ENCODE assay signal across 12 cellular contexts in genomic region chr11:44978279-44978960, GRCh38. TPM values are rescaled to one million over a fixed set of nuclear protein-coding genes. Genes with fewer than 3 reads are reported as not detected.
A peak's percentile ranks its signal among the peaks of the same experiment; 100 is the strongest.
DNase-seq lines count a peak whose midpoint lies in the region; ATAC-seq, FAIRE-seq and TF ChIP-seq lines count a peak whose summit lies in the region.
"Had no signal": no experiment of that assay in that cellular context is flagged by ENCODE, and none has a peak within 500 bp of the region (broad histone marks: within the 10 kb centered on the region; RNA-seq: fewer than 3 reads in every experiment).

No MANE protein-coding gene starts in this region.

- POLR2A ChIA-PET in Panc1 (lab: Charles Lee) = no interaction called here
- POLR2A ChIA-PET in Caco-2 (lab: Charles Lee) = no interaction called here

- no peaks in the 10 kb centered on the region for H3K9me3 ChIP-seq in Panc1 (ENCODE audit: control insufficient read depth, insufficient read depth, low read depth, low read length)
- H3K9me3 ChIP-seq in kidney (ENCODE audit: control insufficient read depth in 1 of 2, low read length in 2 of 2) = no peaks in the 10 kb centered on the region
- H3K9me3 ChIP-seq in subcutaneous abdominal adipose tissue (ENCODE audit: control insufficient read depth in 5 of 5, low read length in 5 of 5) = peaks cover 0 to 3% (median 0%) of the 10 kb centered on the region in 5 donors
- H3K9me3 ChIP-seq in Caco-2 = no peaks in the 10 kb centered on the region
- H3K9me3 ChIP-seq: thoracic aorta had no signal

- no peak for TF ChIP-seq POLR2A in GM18505 (IDR thresholded peaks at IDR 0.05; ENCODE audit: borderline replicate concordance, extremely low read depth, insufficient read depth, insufficient read length)

- no peak for TF ChIP-seq CTCF in Panc1 (IDR thresholded peaks at IDR 0.05)
- TF ChIP-seq CTCF in kidney (IDR thresholded peaks at IDR 0.05; ENCODE audit: borderline replicate concordance, extremely low read depth, insufficient read depth) = no peak
- TF ChIP-seq CTCF in Caco-2 (IDR thresholded peaks at IDR 0.05; ENCODE audit: insufficient read depth in 1 of 2, low read depth in 1 of 2, low read length in 1 of 2, severe bottlenecking in 1 of 2, unreplicated experiment in 1 of 2) = no peak

- BruUV-seq in Panc1 (replicated peaks; lab: Mats Ljungman, UMichigan) (no TSS peak), Caco-2 (replicated peaks; lab: Mats Ljungman, UMichigan) (no TSS peak)

- H3K36me3 ChIP-seq in Panc1 (ENCODE audit: control insufficient read depth, insufficient read depth, low read length) (no peaks in the 10 kb centered on the region), kidney (ENCODE audit: control insufficient read depth in 1 of 2, insufficient read depth in 2 of 2, low read length in 2 of 2) (no peaks in the 10 kb centered on the region), subcutaneous abdominal adipose tissue (ENCODE audit: control insufficient read depth in 5 of 5, insufficient read depth in 5 of 5, low read length in 5 of 5) (no peaks in the 10 kb centered on the region), Caco-2 (ENCODE audit: control insufficient read depth, insufficient read depth, low read length) (no peaks in the 10 kb centered on the region)
- H3K36me3 ChIP-seq: thoracic aorta had no signal

- H3K4me3 ChIP-seq in Panc1 (ENCODE audit: low read depth in 2 of 2, low read length in 2 of 2) (peak overlapping the region in 1 of 2 experiments; percentile 25; a peak in 2 of 4 replicates), kidney (ENCODE audit: low read length in 2 of 2) (no peak overlapping the region), subcutaneous abdominal adipose tissue (ENCODE audit: low read depth in 1 of 5, low read length in 5 of 5) (no peak overlapping the region), Caco-2 (ENCODE audit: low read depth, low read length) (no peak overlapping the region)
- H3K4me3 ChIP-seq: thoracic aorta had no signal

- H3K9ac ChIP-seq in kidney (ENCODE audit: low read length in 2 of 2) = no peak overlapping the region
- H3K9ac ChIP-seq in subcutaneous abdominal adipose tissue (ENCODE audit: low read length in 5 of 5) = no peak overlapping the region

- H3K4me1 ChIP-seq in Panc1 (ENCODE audit: control insufficient read depth, insufficient read depth, low read length) = peaks cover 49% of the 10 kb centered on the region
- peaks cover 0 to 20% of the 10 kb centered on the region in 2 donors for H3K4me1 ChIP-seq in kidney (ENCODE audit: control insufficient read depth in 1 of 2, insufficient read depth in 1 of 2, low read depth in 1 of 2, low read length in 2 of 2)
- H3K4me1 ChIP-seq in subcutaneous abdominal adipose tissue (ENCODE audit: control insufficient read depth in 5 of 5, insufficient read depth in 5 of 5, low read length in 5 of 5) = peaks cover 0 to 51% (median 12%) of the 10 kb centered on the region in 5 donors
- H3K4me1 ChIP-seq in Caco-2 = peaks cover 9% of the 10 kb centered on the region

- H3K27me3 Mint-ChIP-seq in Caco-2 (ENCODE audit: insufficient read depth, unreplicated experiment) = no peaks in the 10 kb centered on the region
- H3K27me3 Mint-ChIP-seq: activated CD4-positive, alpha-beta T cell treated with anti-CD3 and anti-CD28 coated beads for 36 hours had no signal

- peaks cover 12% of the 10 kb centered on the region for H3K4me1 Mint-ChIP-seq in Caco-2 (ENCODE audit: low read depth, unreplicated experiment)

- no peaks in the 10 kb centered on the region for H3K36me3 Mint-ChIP-seq in Caco-2 (ENCODE audit: insufficient read depth, unreplicated experiment)
- H3K36me3 Mint-ChIP-seq: naive B cell had no signal

- H3K27ac ChIP-seq in Panc1 (ENCODE audit: low read length) (peak overlapping the region; percentile 91), kidney (ENCODE audit: low read depth in 2 of 2, low read length in 2 of 2) (peak overlapping the region; percentile 15 to 79), subcutaneous abdominal adipose tissue (ENCODE audit: low read depth, low read length) (peak overlapping the region; percentile 21)
- H3K27ac ChIP-seq: thoracic aorta had no signal

- CTCF ChIA-PET in Panc1 (lab: Charles Lee) = interaction anchor here (0.6 to 1.5 kb wide), 3 partner anchors 17 to 127 kb away, joined by 3 to 6 read pairs (median 4); no protein-coding TSS in a partner anchor
- CTCF ChIA-PET in Caco-2 (lab: Charles Lee) = interaction anchor here (1.1 to 1.4 kb wide), 2 partner anchors 63 to 132 kb away, joined by 3 read pairs; no protein-coding TSS in a partner anchor

- no peak overlapping the region for H3K27ac Mint-ChIP-seq in Caco-2 (ENCODE audit: unreplicated experiment)

- intact Hi-C loops in Panc1 (cut with micrococcal nuclease; ENCODE audit: unreplicated experiment) = no loop called here
- intact Hi-C loops in kidney (cut with DNase I) = no loop called here
- intact Hi-C loops in Caco-2 (cut with micrococcal nuclease; ENCODE audit: unreplicated experiment) = loop anchor here (5.0 kb wide), 1 partner anchor 41 kb away; no protein-coding TSS in a partner anchor

- ATAC-seq in Panc1 = peak; percentile 55
- ATAC-seq in GM18505 (IDR thresholded peaks at IDR 0.05; ENCODE audit: unreplicated experiment) = no peak

- no peak overlapping the region for H3K4me3 Mint-ChIP-seq in Caco-2 (ENCODE audit: unreplicated experiment)
- H3K4me3 Mint-ChIP-seq: activated CD4-positive, alpha-beta T cell treated with anti-CD3 and anti-CD28 coated beads for 36 hours had no signal

- no peaks in the 10 kb centered on the region for H3K9me3 Mint-ChIP-seq in Caco-2 (ENCODE audit: unreplicated experiment)
- H3K9me3 Mint-ChIP-seq: naive B cell had no signal

- in situ Hi-C loops in Panc1 (cut with HindIII; ENCODE audit: low pct_unique_long_range_greater_than_20kb, low sequenced_read_pairs) = no loop called here

- no peaks in the 10 kb centered on the region for H3K27me3 ChIP-seq in Panc1 (ENCODE audit: control insufficient read depth, insufficient read depth, low read length)
- peaks cover 0 to 8% (median 0%) of the 10 kb centered on the region in 5 donors for H3K27me3 ChIP-seq in subcutaneous abdominal adipose tissue (ENCODE audit: control insufficient read depth in 5 of 5, insufficient read depth in 4 of 5, low read length in 5 of 5)
- H3K27me3 ChIP-seq in Caco-2 (replicated peaks; ENCODE audit: control insufficient read depth, insufficient read depth, low read length) = no peaks in the 10 kb centered on the region

- FAIRE-seq in kidney (lab: Jason Lieb, UNC) = no peak
- FAIRE-seq: astrocyte had no signal

- DNase-seq in NCI-H2107 treated with DMSO at 0.1 percent for 48 hours (lab: John Stamatoyannopoulos, UW; ENCODE audit: unreplicated experiment) (peak; percentile 57), NCI-H2107 (lab: John Stamatoyannopoulos, UW) (no peak), Panc1 (ENCODE audit: low read depth, low spot score) (no peak), kidney (no peak), Caco-2 (no peak)
- DNase-seq in activated CD8-positive, alpha-beta memory T cell treated with anti-CD3 and anti-CD28 coated beads, Interleukin-2, amount 50 U/mL, for 48 hours = no peak
- DNase-seq: activated CD4-positive, alpha-beta T cell treated with anti-CD3 and anti-CD28 coated beads for 36 hours; naive B cell had no signal

RNA-seq across cellular contexts. Expression of gene TP53I11, which starts 27.7 kb away (rescaled TPM):
- 132 TPM for total RNA-seq in Panc1 (2021; ENCODE audit: unreplicated experiment)
- 179 TPM for polyA plus RNA-seq in Panc1 (2012; ENCODE audit: insufficient read length)
- 35.3 TPM for total RNA-seq in kidney
- polyA plus RNA-seq in kidney (ENCODE audit: insufficient read depth, low read depth, low replicate concordance) = 25.7 TPM
- total RNA-seq in Caco-2 (2022) = 4.4 and 7.7 TPM in 2 replicates

Comparison
In these comparisons a context has a peak if more than half of its experiments do, and no peak if none do; other contexts are left out.
1. H3K27ac ChIP-seq: peak in every context shown above with its lines; median percentile 91 in Panc1; 47 in kidney; 21 in subcutaneous abdominal adipose tissue.